ENCODE assay signal across 8 cellular contexts in the genomic region with DNA sequence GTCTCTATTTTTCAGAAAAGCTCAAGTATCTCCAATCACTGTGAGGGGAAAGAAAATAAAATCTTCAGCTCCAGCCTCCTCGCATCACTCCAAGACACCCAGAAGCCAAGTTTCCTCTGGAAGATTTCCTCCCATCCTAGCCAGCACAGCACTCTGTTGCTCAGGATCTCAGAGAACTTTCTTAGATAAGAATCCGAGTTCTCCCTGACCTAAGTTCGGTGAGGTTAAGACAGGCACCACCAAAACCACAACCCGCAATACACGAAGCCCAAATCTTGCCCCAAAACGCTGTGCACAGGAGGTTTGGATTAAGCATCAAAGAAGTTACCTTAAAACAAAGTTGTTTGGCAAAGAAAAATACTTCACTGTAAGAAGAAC. TPM values are rescaled to one million over a fixed set of nuclear protein-coding genes. Genes with fewer than 3 reads are reported as not detected.
A peak's percentile ranks its signal among the peaks of the same experiment; 100 is the strongest.
DNase-seq lines count a peak whose midpoint lies in the region; ATAC-seq and TF ChIP-seq lines count a peak whose summit lies in the region.

No MANE protein-coding gene starts in this region.

- peaks cover 27% of the 10 kb centered on the region for H3K36me3 Mint-ChIP-seq in activated B cell treated with CpG ODN at 0.5 μM for 24 hours (ENCODE audit: low read depth)

- H3K9me3 Mint-ChIP-seq in activated B cell treated with CpG ODN at 0.5 μM for 24 hours = no peaks in the 10 kb centered on the region

- POLR2A ChIA-PET in activated B cell treated with CpG ODN at 0.5 μM for 24 hours (lab: Charles Lee) = interaction anchor here (0.7 to 5.2 kb wide), 20 partner anchors 9 to 202 kb away, joined by 3 to 312 read pairs (median 12); no protein-coding TSS in a partner anchor

- no peaks in the 10 kb centered on the region for H3K27me3 ChIP-seq in HL-60 (ENCODE audit: insufficient read depth, poor library complexity, severe bottlenecking)
- H3K27me3 ChIP-seq in gastroesophageal sphincter = no peaks in the 10 kb centered on the region

- no peaks in the 10 kb centered on the region for H3K27me3 Mint-ChIP-seq in activated B cell treated with CpG ODN at 0.5 μM for 24 hours

- no peak for TF ChIP-seq CTCF in HL-60 (IDR thresholded peaks at IDR 0.05; ENCODE audit: insufficient read depth, low read length)
- TF ChIP-seq CTCF in activated B cell treated with CpG ODN at 0.5 μM for 24 hours (IDR thresholded peaks at IDR 0.05) = no peak
- no peak for TF ChIP-seq CTCF in gastroesophageal sphincter (IDR thresholded peaks at IDR 0.05)

- peak overlapping the region; percentile 97 for H3K4me3 Mint-ChIP-seq in activated B cell treated with CpG ODN at 0.5 μM for 24 hours

- no peak for TF ChIP-seq POLR2A in gastroesophageal sphincter (IDR thresholded peaks at IDR 0.05)

- peaks cover 34 to 89% (median 76%) of the 10 kb centered on the region in 3 donors for H3K4me1 ChIP-seq in gastroesophageal sphincter

- 11 to 25% methylated on average over 1 to 6 of the region's 6 CpGs for WGBS in gastroesophageal sphincter (ENCODE audit: low coverage in 1 of 2), 2 donors

- H3K36me3 ChIP-seq in gastroesophageal sphincter = no peaks in the 10 kb centered on the region

- H3K9me3 ChIP-seq in gastroesophageal sphincter = no peaks in the 10 kb centered on the region

- DNase-seq in HL-60 (ENCODE audit: low read depth in 1 of 2, low spot score in 1 of 2) = no peak
- no peak for DNase-seq in activated B cell treated with CpG ODN at 0.5 μM for 24 hours
- no peak for DNase-seq in AML-193 (lab: John Stamatoyannopoulos, UW)
- no peak for DNase-seq in NCI-H146 treated with DMSO at 0.1 percent for 48 hours (lab: John Stamatoyannopoulos, UW; ENCODE audit: unreplicated experiment)
- no peak for DNase-seq in ureter (ENCODE audit: low spot score)

- ATAC-seq in activated B cell treated with CpG ODN at 0.5 μM for 24 hours (ENCODE audit: low read depth) (no peak), gastroesophageal sphincter (no peak), GM21423 (IDR thresholded peaks at IDR 0.05; ENCODE audit: unreplicated experiment) (no peak)

- intact Hi-C loops in activated B cell treated with CpG ODN at 0.5 μM for 24 hours (cut with micrococcal nuclease) = loop anchor here (2.0 kb wide), 1 partner anchor 121 kb away; no protein-coding TSS in a partner anchor

- no peak for TF ChIP-seq EP300 in gastroesophageal sphincter (IDR thresholded peaks at IDR 0.05)

- H3K27ac Mint-ChIP-seq in activated B cell treated with CpG ODN at 0.5 μM for 24 hours = peak overlapping the region; percentile 97

- CTCF ChIA-PET in activated B cell treated with CpG ODN at 0.5 μM for 24 hours (lab: Charles Lee) = interaction anchor here (1.3 to 4.9 kb wide), 12 partner anchors 11 to 215 kb away, joined by 5 to 178 read pairs (median 20); no protein-coding TSS in a partner anchor

- no peak overlapping the region for H3K4me3 ChIP-seq in HL-60 (replicated peaks; ENCODE audit: insufficient read depth, low read length)
- H3K4me3 ChIP-seq in gastroesophageal sphincter = peak overlapping the region in 1 of 2 donors; percentile 74
- H3K4me3 ChIP-seq in skin epidermis = peak overlapping the region in 3 of 7 experiments; percentile 2 to 66 (median 10)

- H3K4me1 Mint-ChIP-seq in activated B cell treated with CpG ODN at 0.5 μM for 24 hours = peaks cover 82% of the 10 kb centered on the region

- H3K27ac ChIP-seq in HL-60 (replicated peaks) (peak overlapping the region; percentile 84), gastroesophageal sphincter (peak overlapping the region; percentile 74 to 93 (median 91)), skin epidermis (peak overlapping the region in 20 of 21 experiments; percentile 51 to 98 (median 90))

RNA-seq across cellular contexts. Expression of gene FAM53B, which starts 4.2 kb away (rescaled TPM):
- total RNA-seq in activated B cell treated with CpG ODN at 0.5 μM for 24 hours (70.9 and 73.9 TPM in 2 replicates), gastroesophageal sphincter (10 to 100 TPM; 24.5 to 33.0 (median 30.2) TPM), ureter (38.8 TPM)

RNA-seq across cellular contexts. Expression of gene EEF1AKMT2, which starts 51.7 kb away (rescaled TPM):
- total RNA-seq in activated B cell treated with CpG ODN at 0.5 μM for 24 hours = 16.5 and 17.0 TPM in 2 replicates
- 10 to 100 TPM in 3 of 4 donors, 1 to 10 TPM in 1; 9.1 to 18.6 (median 10.5) TPM for total RNA-seq in gastroesophageal sphincter
- 23.3 TPM for total RNA-seq in ureter
